Comparison of ENCODE assay signal across 11 cellular contexts in genomic region chr3:177211503-177212277, GRCh38. TPM values are rescaled to one million over a fixed set of nuclear protein-coding genes. Genes with fewer than 3 reads are reported as not detected.
DNase-seq lines count a peak whose midpoint lies in the region; ATAC-seq and TF ChIP-seq lines count a peak whose summit lies in the region.
"Had no signal": no experiment of that assay in that cellular context is flagged by ENCODE, and none has a peak within 500 bp of the region (broad histone marks: within the 10 kb centered on the region; RNA-seq: fewer than 3 reads in every experiment).

No MANE protein-coding gene starts in this region.

- peak; percentile 26 for ATAC-seq in activated CD4-positive, alpha-beta T cell treated with anti-CD3 and anti-CD28 coated beads for 36 hours
- no peak for ATAC-seq in GM21737 (IDR thresholded peaks at IDR 0.05; ENCODE audit: unreplicated experiment)
- no peak for ATAC-seq in HG03460 (IDR thresholded peaks at IDR 0.05; ENCODE audit: unreplicated experiment)
- ATAC-seq: Right ventricle myocardium inferior had no signal

- H3K4me1 Mint-ChIP-seq in activated CD4-positive, alpha-beta T cell treated with anti-CD3 and anti-CD28 coated beads for 36 hours = peaks cover 4% of the 10 kb centered on the region
- H3K4me1 Mint-ChIP-seq in activated CD4-positive, alpha-beta T cell treated with anti-CD3 and anti-CD28 coated beads, Interleukin-2, amount 10 ng/mL, durations not matched to agents 7 days and 5 days = peaks cover 6% of the 10 kb centered on the region
- H3K4me1 Mint-ChIP-seq in progenitor cell of endocrine pancreas (ENCODE audit: low read depth) = peaks cover 9% of the 10 kb centered on the region

- no peaks in the 10 kb centered on the region for H3K36me3 Mint-ChIP-seq in activated CD4-positive, alpha-beta T cell treated with anti-CD3 and anti-CD28 coated beads for 36 hours (ENCODE audit: low read depth)
- no peaks in the 10 kb centered on the region for H3K36me3 Mint-ChIP-seq in activated CD4-positive, alpha-beta T cell treated with anti-CD3 and anti-CD28 coated beads, Interleukin-2, amount 10 ng/mL, durations not matched to agents 7 days and 5 days (ENCODE audit: low read depth)
- no peaks in the 10 kb centered on the region for H3K36me3 Mint-ChIP-seq in progenitor cell of endocrine pancreas (ENCODE audit: insufficient read depth)
- H3K36me3 Mint-ChIP-seq: activated naive CD4-positive, alpha-beta T cell treated with anti-CD3 and anti-CD28 coated beads, Interleukin-2, amount 50 U/mL, for 24 hours had no signal

- H3K9me3 Mint-ChIP-seq in activated CD4-positive, alpha-beta T cell treated with anti-CD3 and anti-CD28 coated beads for 36 hours (ENCODE audit: low read depth) = no peaks in the 10 kb centered on the region
- H3K9me3 Mint-ChIP-seq in activated CD4-positive, alpha-beta T cell treated with anti-CD3 and anti-CD28 coated beads, Interleukin-2, amount 10 ng/mL, durations not matched to agents 7 days and 5 days = no peaks in the 10 kb centered on the region
- no peaks in the 10 kb centered on the region for H3K9me3 Mint-ChIP-seq in progenitor cell of endocrine pancreas (ENCODE audit: low read depth)
- H3K9me3 Mint-ChIP-seq: activated naive CD4-positive, alpha-beta T cell treated with anti-CD3 and anti-CD28 coated beads, Interleukin-2, amount 50 U/mL, for 24 hours had no signal

- CTCF ChIA-PET in activated CD4-positive, alpha-beta T cell treated with anti-CD3 and anti-CD28 coated beads for 36 hours (lab: Charles Lee) = no interaction called here
- CTCF ChIA-PET in activated CD4-positive, alpha-beta T cell treated with anti-CD3 and anti-CD28 coated beads, Interleukin-2, amount 10 ng/mL, durations not matched to agents 7 days and 5 days (lab: Charles Lee) = interaction anchor here (1.2 kb wide), 1 partner anchor 13 kb away, joined by 3 read pairs; no protein-coding TSS in a partner anchor

- H3K27me3 Mint-ChIP-seq in activated CD4-positive, alpha-beta T cell treated with anti-CD3 and anti-CD28 coated beads for 36 hours = no peaks in the 10 kb centered on the region
- no peaks in the 10 kb centered on the region for H3K27me3 Mint-ChIP-seq in activated CD4-positive, alpha-beta T cell treated with anti-CD3 and anti-CD28 coated beads, Interleukin-2, amount 10 ng/mL, durations not matched to agents 7 days and 5 days
- no peaks in the 10 kb centered on the region for H3K27me3 Mint-ChIP-seq in progenitor cell of endocrine pancreas
- H3K27me3 Mint-ChIP-seq: activated naive CD4-positive, alpha-beta T cell treated with anti-CD3 and anti-CD28 coated beads, Interleukin-2, amount 50 U/mL, for 24 hours had no signal

- TF ChIP-seq CTCF in progenitor cell of endocrine pancreas (IDR thresholded peaks at IDR 0.05; ENCODE audit: unreplicated experiment) = no peak

- DNase-seq in activated CD4-positive, alpha-beta T cell treated with anti-CD3 and anti-CD28 coated beads for 36 hours = no peak
- DNase-seq in activated CD4-positive, alpha-beta T cell treated with anti-CD3 and anti-CD28 coated beads, Interleukin-2, amount 10 ng/mL, durations not matched to agents 7 days and 5 days = no peak
- peak; percentile 90 for DNase-seq in NCI-H2196 (lab: John Stamatoyannopoulos, UW; ENCODE audit: unreplicated experiment)
- DNase-seq in dermis microvascular lymphatic vessel endothelial cell (ENCODE audit: low read depth in 2 of 2) = peak; percentile 75 to 84
- no peak for DNase-seq in progenitor cell of endocrine pancreas (ENCODE audit: low spot score, unreplicated experiment)
- no peak for DNase-seq in midbrain (lab: John Stamatoyannopoulos, UW)
- DNase-seq: mesenchymal stem cell had no signal

- H3K27ac Mint-ChIP-seq in activated CD4-positive, alpha-beta T cell treated with anti-CD3 and anti-CD28 coated beads for 36 hours = no peak overlapping the region
- no peak overlapping the region for H3K27ac Mint-ChIP-seq in activated CD4-positive, alpha-beta T cell treated with anti-CD3 and anti-CD28 coated beads, Interleukin-2, amount 10 ng/mL, durations not matched to agents 7 days and 5 days
- H3K27ac Mint-ChIP-seq in progenitor cell of endocrine pancreas = peak overlapping the region; percentile 12
- H3K27ac Mint-ChIP-seq: activated naive CD4-positive, alpha-beta T cell treated with anti-CD3 and anti-CD28 coated beads, Interleukin-2, amount 50 U/mL, for 24 hours had no signal

- intact Hi-C loops in activated CD4-positive, alpha-beta T cell treated with anti-CD3 and anti-CD28 coated beads for 36 hours (cut with DNase I, micrococcal nuclease) = no loop called here

- H3K4me3 Mint-ChIP-seq in activated CD4-positive, alpha-beta T cell treated with anti-CD3 and anti-CD28 coated beads for 36 hours = no peak overlapping the region
- H3K4me3 Mint-ChIP-seq in activated CD4-positive, alpha-beta T cell treated with anti-CD3 and anti-CD28 coated beads, Interleukin-2, amount 10 ng/mL, durations not matched to agents 7 days and 5 days = no peak overlapping the region
- H3K4me3 Mint-ChIP-seq in progenitor cell of endocrine pancreas (ENCODE audit: low read depth) = no peak overlapping the region
- H3K4me3 Mint-ChIP-seq: activated naive CD4-positive, alpha-beta T cell treated with anti-CD3 and anti-CD28 coated beads, Interleukin-2, amount 50 U/mL, for 24 hours had no signal

- POLR2A ChIA-PET in activated CD4-positive, alpha-beta T cell treated with anti-CD3 and anti-CD28 coated beads for 36 hours (lab: Charles Lee) = no interaction called here
- POLR2A ChIA-PET in activated CD4-positive, alpha-beta T cell treated with anti-CD3 and anti-CD28 coated beads, Interleukin-2, amount 10 ng/mL, durations not matched to agents 7 days and 5 days (lab: Charles Lee) = no interaction called here

RNA-seq across cellular contexts. Expression of gene TBL1XR1, which starts 14.4 kb away (rescaled TPM):
- total RNA-seq in activated CD4-positive, alpha-beta T cell treated with anti-CD3 and anti-CD28 coated beads for 36 hours = 100 to 1,000 TPM; 164 to 226 TPM
- 100 to 1,000 TPM; 167 to 169 TPM for total RNA-seq in activated CD4-positive, alpha-beta T cell treated with anti-CD3 and anti-CD28 coated beads, Interleukin-2, amount 10 ng/mL, durations not matched to agents 7 days and 5 days
- 121 and 141 TPM in 2 replicates for total RNA-seq in dermis microvascular lymphatic vessel endothelial cell
- total RNA-seq in progenitor cell of endocrine pancreas = 181 and 207 TPM in 2 replicates

Comparison
In these comparisons a context has a peak if more than half of its experiments do, and no peak if none do; other contexts are left out.
1. DNase-seq: peak in NCI-H2196 (single experiment) and dermis microvascular lymphatic vessel endothelial cell (2 of 2); none in activated CD4-positive, alpha-beta T cell treated with anti-CD3 and anti-CD28 coated beads for 36 hours (single experiment), activated CD4-positive, alpha-beta T cell treated with anti-CD3 and anti-CD28 coated beads, Interleukin-2, amount 10 ng/mL, durations not matched to agents 7 days and 5 days (single experiment), progenitor cell of endocrine pancreas (single experiment) and midbrain (single experiment).